In genomic region chr7:144487906-144488305, GRCh38 we compare ENCODE assay signal across 21 cellular contexts.
"Had no signal": no experiment of that assay in that cellular context is flagged by ENCODE, and none has a peak within 500 bp of the region (broad histone marks: within the 10 kb centered on the region; RNA-seq: fewer than 3 reads in every experiment).

No MANE protein-coding gene starts in this region.

- H3K4me1 Mint-ChIP-seq: T-helper 17 cell had no signal

- ATAC-seq: heart left ventricle; left ventricle myocardium superior; naive thymus-derived CD8-positive, alpha-beta T cell; right cardiac atrium; T-helper 17 cell had no signal

- H3K27me3 Mint-ChIP-seq: activated CD4-positive, alpha-beta T cell treated with anti-CD3 and anti-CD28 coated beads, Interleukin-2, amount 10 ng/mL, durations not matched to agents 24 days and 14 days; activated naive CD8-positive, alpha-beta T cell treated with anti-CD3 and anti-CD28 coated beads, Interleukin-2, amount 10 ng/mL, durations not matched to agents 7 days and 5 days; dendritic cell treated with granulocyte-macrophage colony-stimulating factor and Interleukin-4, amounts not matched to agents 40 ng/mL and 50 ng/mL, for 4 days; memory B cell; naive thymus-derived CD8-positive, alpha-beta T cell; T-helper 17 cell had no signal

- H3K27me3 ChIP-seq: heart left ventricle, transverse colon had no signal

- H3K4me1 ChIP-seq: heart left ventricle, prostate gland, transverse colon had no signal

- H3K27ac ChIP-seq: heart left ventricle, prostate gland, transverse colon had no signal

- DNase-seq: activated CD4-positive, alpha-beta T cell treated with anti-CD3 and anti-CD28 coated beads, Interleukin-2, amount 10 ng/mL, durations not matched to agents 24 days and 14 days; activated CD4-positive, CD25-positive, alpha-beta regulatory T cell; activated CD8-positive, alpha-beta memory T cell treated with anti-CD3 and anti-CD28 coated beads, Interleukin-2, amount 50 U/mL, for 48 hours; activated gamma-delta T cell treated with Interleukin-2 at 50 U/mL for 16 hours; activated naive CD8-positive, alpha-beta T cell treated with anti-CD3 and anti-CD28 coated beads, Interleukin-2, amount 10 ng/mL, durations not matched to agents 7 days and 5 days; cerebellar nuclear complex; heart left ventricle; kidney glomerular epithelial cell; left ventricle myocardium superior; naive thymus-derived CD8-positive, alpha-beta T cell; right cardiac atrium; small intestine; stimulated activated CD4-positive, alpha-beta T cell treated with anti-CD3 and anti-CD28 coated beads, Interleukin-4, amount 100 ng/mL, for 4 hours; stimulated activated CD8-positive, alpha-beta memory T cell treated with anti-CD3 and anti-CD28 coated beads, Interleukin-4, amount 100 ng/mL, for 48 hours; stimulated activated naive CD4-positive, alpha-beta T cell treated with Interleukin-2 at 50 U/mL for 16 hours; substantia nigra; T-helper 17 cell; transverse colon had no signal

- H3K27ac Mint-ChIP-seq: activated CD4-positive, alpha-beta T cell treated with anti-CD3 and anti-CD28 coated beads, Interleukin-2, amount 10 ng/mL, durations not matched to agents 24 days and 14 days; activated naive CD8-positive, alpha-beta T cell treated with anti-CD3 and anti-CD28 coated beads, Interleukin-2, amount 10 ng/mL, durations not matched to agents 7 days and 5 days; dendritic cell treated with granulocyte-macrophage colony-stimulating factor and Interleukin-4, amounts not matched to agents 40 ng/mL and 50 ng/mL, for 4 days; memory B cell; naive thymus-derived CD8-positive, alpha-beta T cell; T-helper 17 cell had no signal

- H3K9me3 Mint-ChIP-seq: dendritic cell treated with granulocyte-macrophage colony-stimulating factor and Interleukin-4, amounts not matched to agents 40 ng/mL and 50 ng/mL, for 4 days; memory B cell had no signal

- H3K36me3 ChIP-seq: heart left ventricle, prostate gland, transverse colon had no signal

- H3K4me3 ChIP-seq: heart left ventricle, prostate gland, transverse colon had no signal

- H3K4me3 Mint-ChIP-seq: activated CD4-positive, alpha-beta T cell treated with anti-CD3 and anti-CD28 coated beads, Interleukin-2, amount 10 ng/mL, durations not matched to agents 24 days and 14 days; activated naive CD8-positive, alpha-beta T cell treated with anti-CD3 and anti-CD28 coated beads, Interleukin-2, amount 10 ng/mL, durations not matched to agents 7 days and 5 days; dendritic cell treated with granulocyte-macrophage colony-stimulating factor and Interleukin-4, amounts not matched to agents 40 ng/mL and 50 ng/mL, for 4 days; memory B cell; naive thymus-derived CD8-positive, alpha-beta T cell; T-helper 17 cell had no signal

- H3K9me3 ChIP-seq: prostate gland, transverse colon had no signal
